8 cellular contexts compared by ENCODE assay signal in genomic region chr1:17494114-17494729, GRCh38. TPM values are rescaled to one million over a fixed set of nuclear protein-coding genes. Genes with fewer than 3 reads are reported as not detected.
A peak's percentile ranks its signal among the peaks of the same experiment; 100 is the strongest.
DNase-seq lines count a peak whose midpoint lies in the region; ATAC-seq and TF ChIP-seq lines count a peak whose summit lies in the region.

No MANE protein-coding gene starts in this region.

- no peaks in the 10 kb centered on the region for H3K4me1 ChIP-seq in endodermal cell (ENCODE audit: control insufficient read depth, insufficient read depth, low read length)
- H3K4me1 ChIP-seq in mucosa of descending colon (ENCODE audit: low read depth) = no peaks in the 10 kb centered on the region

- DNase-seq in AG10803 (ENCODE audit: low read depth) = peak; percentile 62
- DNase-seq in H4 (ENCODE audit: low spot score) = peak; percentile 86
- peak; percentile 23 for DNase-seq in NCI-H82 treated with DMSO at 0.1 percent for 48 hours (lab: John Stamatoyannopoulos, UW; ENCODE audit: unreplicated experiment)
- peak; percentile 75 for DNase-seq in activated CD8-positive, alpha-beta T cell treated with anti-CD3 and anti-CD28 coated beads, Interleukin-2, amount 10 ng/mL, durations not matched to agents 7 days and 5 days
- peak; percentile 96 for DNase-seq in endodermal cell
- peak; percentile 71 to 85 (median 76) for DNase-seq in mucosa of descending colon
- DNase-seq in stimulated activated CD8-positive, alpha-beta memory T cell treated with anti-CD3 and anti-CD28 coated beads, Interleukin-4, amount 100 ng/mL, for 48 hours = peak; percentile 85
- DNase-seq in NCI-H128 (lab: John Stamatoyannopoulos, UW; ENCODE audit: unreplicated experiment) = no peak

- H3K36me3 Mint-ChIP-seq in activated CD8-positive, alpha-beta T cell treated with anti-CD3 and anti-CD28 coated beads, Interleukin-2, amount 10 ng/mL, durations not matched to agents 7 days and 5 days (ENCODE audit: low read depth) = no peaks in the 10 kb centered on the region
- peaks cover 3% of the 10 kb centered on the region for H3K36me3 Mint-ChIP-seq in endodermal cell (ENCODE audit: low read depth)

- peaks cover 7% of the 10 kb centered on the region for H3K9me3 ChIP-seq in endodermal cell (ENCODE audit: control insufficient read depth, low read length)
- H3K9me3 ChIP-seq in mucosa of descending colon = no peaks in the 10 kb centered on the region

- no peaks in the 10 kb centered on the region for H3K9me3 Mint-ChIP-seq in activated CD8-positive, alpha-beta T cell treated with anti-CD3 and anti-CD28 coated beads, Interleukin-2, amount 10 ng/mL, durations not matched to agents 7 days and 5 days (ENCODE audit: insufficient read depth)
- peaks cover 26% of the 10 kb centered on the region for H3K9me3 Mint-ChIP-seq in endodermal cell

- CTCF ChIA-PET in activated CD8-positive, alpha-beta T cell treated with anti-CD3 and anti-CD28 coated beads, Interleukin-2, amount 10 ng/mL, durations not matched to agents 7 days and 5 days (lab: Charles Lee) = interaction anchor here (0.6 to 3.5 kb wide), 9 partner anchors 11 to 167 kb away, joined by 3 to 27 read pairs (median 3); no protein-coding TSS in a partner anchor

- WGBS in endodermal cell (ENCODE audit: insufficient coverage in 1 of 2, insufficient read length in 1 of 2), 2 experiments = 22 to 50% methylated on average over 2 to 5 of the region's 5 CpGs

- H3K4me1 Mint-ChIP-seq in activated CD8-positive, alpha-beta T cell treated with anti-CD3 and anti-CD28 coated beads, Interleukin-2, amount 10 ng/mL, durations not matched to agents 7 days and 5 days (ENCODE audit: low read depth) = peaks cover 2% of the 10 kb centered on the region
- H3K4me1 Mint-ChIP-seq in endodermal cell = no peaks in the 10 kb centered on the region

- H3K27ac ChIP-seq in endodermal cell (ENCODE audit: low read depth, low read length) = no peak overlapping the region

- H3K4me3 Mint-ChIP-seq in activated CD8-positive, alpha-beta T cell treated with anti-CD3 and anti-CD28 coated beads, Interleukin-2, amount 10 ng/mL, durations not matched to agents 7 days and 5 days = no peak overlapping the region
- H3K4me3 Mint-ChIP-seq in endodermal cell = no peak overlapping the region

- POLR2A ChIA-PET in activated CD8-positive, alpha-beta T cell treated with anti-CD3 and anti-CD28 coated beads, Interleukin-2, amount 10 ng/mL, durations not matched to agents 7 days and 5 days (lab: Charles Lee) = no interaction called here

- no peaks in the 10 kb centered on the region for H3K27me3 ChIP-seq in endodermal cell (ENCODE audit: control insufficient read depth, insufficient read depth, low read length, poor library complexity, severe bottlenecking)

- ATAC-seq in activated CD8-positive, alpha-beta T cell treated with anti-CD3 and anti-CD28 coated beads, Interleukin-2, amount 10 ng/mL, durations not matched to agents 7 days and 5 days = peak; percentile 93
- ATAC-seq in mucosa of descending colon = peak; percentile 91

- intact Hi-C loops in mucosa of descending colon (cut with DNase I, micrococcal nuclease) = loop anchor here in 1 of 2 donors (10.0 kb wide), 1 partner anchor 331 kb away; no protein-coding TSS in a partner anchor

- no peak overlapping the region for H3K27ac Mint-ChIP-seq in activated CD8-positive, alpha-beta T cell treated with anti-CD3 and anti-CD28 coated beads, Interleukin-2, amount 10 ng/mL, durations not matched to agents 7 days and 5 days
- peak overlapping the region; percentile 64 for H3K27ac Mint-ChIP-seq in endodermal cell

- H3K27me3 Mint-ChIP-seq in activated CD8-positive, alpha-beta T cell treated with anti-CD3 and anti-CD28 coated beads, Interleukin-2, amount 10 ng/mL, durations not matched to agents 7 days and 5 days (ENCODE audit: low read depth) = peaks cover 5% of the 10 kb centered on the region
- peaks cover 2% of the 10 kb centered on the region for H3K27me3 Mint-ChIP-seq in endodermal cell (ENCODE audit: insufficient read depth)

- H3K36me3 ChIP-seq in endodermal cell (ENCODE audit: control insufficient read depth, insufficient read depth, low read length) (no peaks in the 10 kb centered on the region), mucosa of descending colon (ENCODE audit: low read depth) (no peaks in the 10 kb centered on the region)

- TF ChIP-seq CTCF in AG10803 (conservative IDR thresholded peaks at IDR 0.05; ENCODE audit: low read length) (peak; percentile 89), endodermal cell (conservative IDR thresholded peaks at IDR 0.05) (peak; percentile 99), mucosa of descending colon (IDR thresholded peaks at IDR 0.05) (peak; percentile 75)

- no peak overlapping the region for H3K9ac ChIP-seq in endodermal cell (ENCODE audit: extremely low read depth, low read length, poor library complexity, severe bottlenecking)

- H3K4me3 ChIP-seq in AG10803 (ENCODE audit: low read length) = no peak overlapping the region
- no peak overlapping the region for H3K4me3 ChIP-seq in endodermal cell (ENCODE audit: low read length)
- no peak overlapping the region for H3K4me3 ChIP-seq in mucosa of descending colon

RNA-seq across cellular contexts. Expression of gene ARHGEF10L, which starts 45.3 kb away (rescaled TPM):
- 2.6 and 4.1 TPM in 2 replicates for total RNA-seq in H4 (2014; rRNA removed; shearing (Covaris generic))
- total RNA-seq in activated CD8-positive, alpha-beta T cell treated with anti-CD3 and anti-CD28 coated beads, Interleukin-2, amount 10 ng/mL, durations not matched to agents 7 days and 5 days = not detected
- 10 to 100 TPM in 1 of 2 donors, 1 to 10 TPM in 1; 5.2 to 10.5 TPM for total RNA-seq in endodermal cell
- 27.7 TPM for polyA plus RNA-seq in endodermal cell (2013, experiment 1 of 2)
- polyA plus RNA-seq in endodermal cell (2013, experiment 2 of 2) = 26.5 TPM
- total RNA-seq in mucosa of descending colon = 100 to 1,000 TPM in 2 of 3 donors, 10 to 100 TPM in 1; 87.6 to 146 (median 144) TPM

RNA-seq across cellular contexts. Expression of gene RCC2, which starts 54.7 kb away (rescaled TPM):
- 55.6 and 60.0 TPM in 2 replicates for total RNA-seq in H4 (2014; rRNA removed; shearing (Covaris generic))
- 100 to 1,000 TPM; 151 to 152 TPM for total RNA-seq in activated CD8-positive, alpha-beta T cell treated with anti-CD3 and anti-CD28 coated beads, Interleukin-2, amount 10 ng/mL, durations not matched to agents 7 days and 5 days
- total RNA-seq in endodermal cell (100 to 1,000 TPM; 240 to 325 TPM), mucosa of descending colon (10 to 100 TPM; 47.1 to 73.3 (median 55.1) TPM)
- 136 TPM for polyA plus RNA-seq in endodermal cell (2013, experiment 1 of 2)
- polyA plus RNA-seq in endodermal cell (2013, experiment 2 of 2) = 129 TPM

Comparison
In these comparisons a context has a peak if more than half of its experiments do, and no peak if none do; other contexts are left out.
1. RNA of gene ARHGEF10L, which starts 45.3 kb away (total RNA-seq): 87.6 to 146 TPM in mucosa of descending colon; 5.2 to 10.5 TPM in endodermal cell, 2.6 to 4.1 TPM in H4 and not detected in activated CD8-positive, alpha-beta T cell treated with anti-CD3 and anti-CD28 coated beads, Interleukin-2, amount 10 ng/mL, durations not matched to agents 7 days and 5 days; every median in the first group is over 4 times any median in the second.
2. Peak in every context shown above with its lines, with median percentiles within 50 percentile points of each other: CTCF ChIP-seq.